8 cellular contexts compared by ENCODE assay signal in the genomic region with DNA sequence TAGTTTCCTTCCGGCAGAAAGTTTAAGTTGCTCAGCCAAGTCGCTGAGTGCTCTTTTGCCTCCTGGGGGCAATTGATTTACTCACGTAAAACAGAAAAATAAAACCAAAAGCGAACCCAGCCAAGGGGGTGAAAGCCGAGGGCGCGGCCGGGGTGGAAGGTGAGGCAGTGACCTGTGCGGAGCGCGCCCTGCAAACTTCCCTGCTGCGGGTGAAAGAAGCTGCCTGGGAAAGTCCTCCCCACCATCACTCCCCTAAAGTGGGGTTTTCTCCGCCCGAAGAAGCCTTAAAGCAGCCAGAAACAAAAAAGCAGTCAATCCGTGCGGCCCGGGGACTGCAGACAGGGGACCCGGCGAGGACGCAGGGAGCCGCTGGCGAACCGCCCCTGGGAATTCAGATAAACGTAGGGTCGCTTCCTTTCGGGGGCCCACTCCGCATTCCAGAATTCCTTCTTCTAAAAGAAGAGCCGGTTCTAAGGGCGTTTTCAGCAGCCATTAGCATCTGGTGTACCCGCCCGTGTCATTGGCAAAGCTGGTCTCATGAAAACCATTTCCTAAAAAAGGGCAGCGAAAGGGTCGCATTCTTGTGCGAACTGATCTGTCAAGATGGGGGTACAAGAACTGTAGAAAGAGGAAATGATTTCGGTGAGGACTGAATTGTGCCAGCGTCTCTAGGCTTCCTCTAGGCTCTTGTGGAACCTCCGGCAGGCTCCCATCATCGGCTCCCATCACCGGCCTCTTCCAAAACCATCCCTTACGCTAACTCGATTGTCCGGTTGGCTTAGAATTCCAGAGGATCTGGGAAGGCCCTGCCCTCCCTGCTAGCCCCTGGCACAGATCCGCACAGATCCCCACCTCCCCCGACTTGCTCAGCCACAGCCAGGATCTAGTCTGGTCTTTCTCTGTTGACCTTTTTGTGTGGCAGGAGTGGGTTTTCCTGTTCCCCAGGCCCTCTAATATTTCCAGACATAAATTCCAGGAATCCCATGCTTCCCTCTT. TPM values are rescaled to one million over a fixed set of nuclear protein-coding genes. Genes with fewer than 3 reads are reported as not detected.
DNase-seq lines count a peak whose midpoint lies in the region; TF ChIP-seq lines count a peak whose summit lies in the region.

No MANE protein-coding gene starts in this region.

- no peak overlapping the region for H2AFZ ChIP-seq in Karpas-422 (ENCODE audit: low read length)

- H3K36me3 Mint-ChIP-seq in chondrocyte (ENCODE audit: low read depth), result no peaks in the 10 kb centered on the region

- no peaks in the 10 kb centered on the region for H3K9me3 Mint-ChIP-seq in chondrocyte (ENCODE audit: low read depth)

- H3K27me3 ChIP-seq in liver (ENCODE audit: control insufficient read depth in 4 of 4, insufficient read depth in 4 of 4, low read length in 3 of 4) (peaks cover 0 to 3% (median 0%) of the 10 kb centered on the region in 4 donors), Karpas-422 (ENCODE audit: low read length) (no peaks in the 10 kb centered on the region)

- H3K4me3 ChIP-seq in NB4 (ENCODE audit: low read depth, low read length) (peak overlapping the region; percentile 70), liver (ENCODE audit: low read depth in 1 of 3, low read length in 3 of 3) (peak overlapping the region; percentile 37 to 66 (median 62)), Karpas-422 (ENCODE audit: low read length) (no peak overlapping the region)

- TF ChIP-seq CTCF in NB4 (IDR thresholded peaks at IDR 0.05; ENCODE audit: low read depth, low read length) (no peak), chondrocyte (IDR thresholded peaks at IDR 0.05) (no peak), liver (IDR thresholded peaks at IDR 0.05; ENCODE audit: low read depth, low read length, missing input control) (no peak)

- no peaks in the 10 kb centered on the region for H3K36me3 ChIP-seq in liver (ENCODE audit: control insufficient read depth in 4 of 4, insufficient read depth in 3 of 4, low read depth in 1 of 4, low read length in 3 of 4)
- no peaks in the 10 kb centered on the region for H3K36me3 ChIP-seq in Karpas-422 (ENCODE audit: insufficient read depth, low read length)

- no peak for TF ChIP-seq POLR2A in NB4 (IDR thresholded peaks at IDR 0.05; ENCODE audit: extremely low read depth, insufficient read length)

- H3K4me3 Mint-ChIP-seq in chondrocyte (ENCODE audit: unreplicated experiment), result peak overlapping the region; percentile 93

- H3K27me3 Mint-ChIP-seq in chondrocyte (ENCODE audit: low read depth), result no peaks in the 10 kb centered on the region

- H3K9me3 ChIP-seq in liver (ENCODE audit: control insufficient read depth in 4 of 4, low read length in 3 of 4), result no peaks in the 10 kb centered on the region
- no peaks in the 10 kb centered on the region for H3K9me3 ChIP-seq in Karpas-422 (ENCODE audit: low read length)

- peak; percentile 94 for DNase-seq in ELF-1 (ENCODE audit: low read depth, low spot score)
- peak; percentile 60 for DNase-seq in NB4 (ENCODE audit: low read depth)
- no peak for DNase-seq in chondrocyte (ENCODE audit: low spot score)
- DNase-seq in stimulated activated naive CD4-positive, alpha-beta T cell (lab: John Stamatoyannopoulos, UW), result no peak
- DNase-seq in NCI-H2081 treated with DMSO at 0.1 percent for 48 hours (lab: John Stamatoyannopoulos, UW), result no peak
- no peak for DNase-seq in Karpas-422

- peaks cover 0 to 14% (median 10%) of the 10 kb centered on the region in 4 donors for H3K4me1 ChIP-seq in liver (ENCODE audit: control insufficient read depth in 4 of 4, insufficient read depth in 4 of 4, low read length in 3 of 4)
- no peaks in the 10 kb centered on the region for H3K4me1 ChIP-seq in Karpas-422 (ENCODE audit: low read length)

- no peak overlapping the region for H3K4me2 ChIP-seq in Karpas-422 (ENCODE audit: low read depth, low read length, poor library complexity, severe bottlenecking)

- H4K20me1 ChIP-seq in Karpas-422 (ENCODE audit: insufficient read depth, low read depth, low read length), result no peaks in the 10 kb centered on the region

- H3K79me2 ChIP-seq in Karpas-422 (ENCODE audit: low read length), result no peaks in the 10 kb centered on the region

- peaks cover 60% of the 10 kb centered on the region for H3K4me1 Mint-ChIP-seq in chondrocyte (ENCODE audit: low read depth)

- no peaks in the 10 kb centered on the region for H3K9me2 ChIP-seq in Karpas-422 (replicated peaks; ENCODE audit: insufficient read depth, low read length)

- WGBS in liver, result 15% methylated on average over 44 of the region's 44 CpGs

- peak overlapping the region; percentile 59 to 70 for H3K27ac ChIP-seq in liver (ENCODE audit: low read depth in 1 of 2, low read length in 2 of 2)
- peak overlapping the region; percentile 46 for H3K27ac ChIP-seq in temporal lobe (ENCODE audit: low read depth, low read length)
- H3K27ac ChIP-seq in Karpas-422 (ENCODE audit: low read length), result no peak overlapping the region

- H3K9ac ChIP-seq in liver (ENCODE audit: low read depth in 1 of 2, low read length in 2 of 2), result peak overlapping the region in 1 of 2 donors; percentile 71
- no peak overlapping the region for H3K9ac ChIP-seq in Karpas-422 (ENCODE audit: low read length)

- no peak for TF ChIP-seq RAD21 in liver (IDR thresholded peaks at IDR 0.05)

- H3K27ac Mint-ChIP-seq in chondrocyte (ENCODE audit: unreplicated experiment), result peak overlapping the region; percentile 80

TF ChIP-seq in liver, 16 proteins besides CTCF, POLR2A, EP300 and RAD21:
- no peak for TF ChIP-seq HNF4G (IDR thresholded peaks at IDR 0.05)
- TF ChIP-seq GABPA (IDR thresholded peaks at IDR 0.05 in 1 of 2, conservative IDR thresholded peaks at IDR 0.05 in 1 of 2), result no peak
- TF ChIP-seq, protein P1, sequence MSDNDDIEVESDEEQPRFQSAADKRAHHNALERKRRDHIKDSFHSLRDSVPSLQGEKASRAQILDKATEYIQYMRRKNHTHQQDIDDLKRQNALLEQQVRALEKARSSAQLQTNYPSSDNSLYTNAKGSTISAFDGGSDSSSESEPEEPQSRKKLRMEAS (IDR thresholded peaks at IDR 0.05), result no peak
- no peak for TF ChIP-seq JUND (IDR thresholded peaks at IDR 0.05)
- no peak for TF ChIP-seq YY1 (IDR thresholded peaks at IDR 0.05)
- TF ChIP-seq SP1 (IDR thresholded peaks at IDR 0.05), result no peak
- TF ChIP-seq EGR1 (IDR thresholded peaks at IDR 0.05; ENCODE audit: low read depth in 2 of 2), result no peak
- TF ChIP-seq NR2F2 (IDR thresholded peaks at IDR 0.05), result no peak

RNA-seq across cellular contexts. Expression of a gene that starts 1.1 kb away (rescaled TPM):
- total RNA-seq in chondrocyte (82.4 to 89.6 TPM (median 87.7 TPM) in 3 replicates), liver (10 to 100 TPM in 1 of 2 donors, 1 to 10 TPM in 1; 7.9 to 11.6 TPM), temporal lobe (27.3 TPM)
- 10 to 100 TPM in 1 of 2 donors, 1 to 10 TPM in 1; 3.6 to 12.8 TPM for polyA plus RNA-seq in liver
- total RNA-seq in Karpas-422 (2014; rRNA removed; shearing (Covaris generic); ENCODE audit: low replicate concordance), result not detected in 2 replicates

Comparison
In these comparisons a context has a peak if more than half of its experiments do, and no peak if none do; other contexts are left out.
1. DNase-seq: peak in ELF-1 (single experiment) and NB4 (single experiment); none in chondrocyte (single experiment), stimulated activated naive CD4-positive, alpha-beta T cell (0 of 6), NCI-H2081 treated with DMSO at 0.1 percent for 48 hours (single experiment) and Karpas-422 (single experiment).